13 cellular contexts compared by ENCODE assay signal in the genomic region with DNA sequence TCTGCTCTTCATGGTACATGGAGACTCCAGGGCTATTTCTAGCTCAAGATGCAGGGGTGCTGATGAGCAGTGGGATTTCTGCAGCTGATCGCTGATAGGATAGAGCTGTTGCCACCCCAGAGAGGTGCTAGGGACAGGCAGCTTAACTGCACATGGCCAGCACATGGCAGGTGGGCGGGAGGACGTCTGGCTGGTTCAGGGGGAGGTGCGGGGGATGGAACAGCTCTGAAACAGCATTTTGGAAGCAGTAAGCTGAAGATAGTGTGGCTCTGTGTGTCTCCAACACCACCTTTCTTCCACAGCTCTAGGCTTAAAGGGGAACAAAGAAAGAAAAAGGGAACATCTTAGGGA.
DNase-seq lines count a peak whose midpoint lies in the region; FAIRE-seq and TF ChIP-seq lines count a peak whose summit lies in the region.
"Had no signal": no experiment of that assay in that cellular context is flagged by ENCODE, and none has a peak within 500 bp of the region (broad histone marks: within the 10 kb centered on the region; RNA-seq: fewer than 3 reads in every experiment).

No MANE protein-coding gene starts in this region.

- H2BK15ac ChIP-seq in mesendoderm (replicated peaks; ENCODE audit: low read depth) = no peak overlapping the region

- no peaks in the 10 kb centered on the region for H4K20me1 ChIP-seq in PC-9 (ENCODE audit: insufficient read depth)

- no peaks in the 10 kb centered on the region for H3K9me3 ChIP-seq in PC-9 (ENCODE audit: insufficient read depth, low read depth)
- H3K9me3 ChIP-seq: adrenal gland, Peyer's patch, right atrium auricular region, tibial artery had no signal

- no TSS peak for BruUV-seq in PC-9 (replicated peaks; lab: Mats Ljungman, UMichigan)

- no peak overlapping the region for H3K9ac ChIP-seq in mesendoderm (ENCODE audit: low read length)

- H3K27me3 ChIP-seq in mesendoderm (ENCODE audit: insufficient read depth, low read length, poor library complexity) (no peaks in the 10 kb centered on the region), PC-9 (ENCODE audit: insufficient read depth, low read depth) (no peaks in the 10 kb centered on the region)
- H3K27me3 ChIP-seq: adrenal gland, Peyer's patch, right atrium auricular region, tibial artery had no signal

- no peak overlapping the region for H2AK5ac ChIP-seq in mesendoderm (ENCODE audit: low read length)

- H3K36me3 ChIP-seq in mesendoderm (ENCODE audit: control insufficient read depth, insufficient read depth, low read length) (no peaks in the 10 kb centered on the region), PC-9 (ENCODE audit: low read depth) (no peaks in the 10 kb centered on the region)
- H3K36me3 ChIP-seq: adrenal gland, Peyer's patch, right atrium auricular region, tibial artery had no signal

- DNase-seq in CD1c-positive myeloid dendritic cell (ENCODE audit: extremely low spot score) (peak; percentile 14), GM18507 (ENCODE audit: extremely low spot score, insufficient read length, low read depth) (no peak), mesendoderm (peak; percentile 33), NCI-H2107 (lab: John Stamatoyannopoulos, UW) (no peak), PC-9 (no peak)
- DNase-seq in activated CD4-positive, alpha-beta T cell treated with anti-CD3 and anti-CD28 coated beads, Interleukin-2, amount 50 U/mL, for 4 hours = peak; percentile 14 to 29
- DNase-seq in activated naive CD4-positive, alpha-beta T cell treated with anti-CD3 and anti-CD28 coated beads, Interleukin-2, amount 50 U/mL, for 16 hours = no peak
- DNase-seq: CD4-positive, alpha-beta memory T cell; Peyer's patch; tibial artery had no signal

- H3K4me3 ChIP-seq in mesendoderm (ENCODE audit: low read length) (no peak overlapping the region), PC-9 (no peak overlapping the region)
- H3K4me3 ChIP-seq: adrenal gland, Peyer's patch, right atrium auricular region, tibial artery had no signal

- no peak overlapping the region for H2BK120ac ChIP-seq in mesendoderm (ENCODE audit: low read depth, low read length)

- no peak overlapping the region for H3K18ac ChIP-seq in mesendoderm (ENCODE audit: low read length)

- H3K4ac ChIP-seq in mesendoderm (ENCODE audit: low read depth, low read length) = no peak overlapping the region

- intact Hi-C loops in PC-9 (cut with micrococcal nuclease; ENCODE audit: unreplicated experiment) = no loop called here

- peak; percentile 12 for FAIRE-seq in GM18507 (lab: Jason Lieb, UNC)

- CTCF ChIA-PET in PC-9 (lab: Charles Lee) = no interaction called here

- H2AFZ ChIP-seq in PC-9 = no peak overlapping the region

- no peak for TF ChIP-seq CTCF in PC-9 (conservative IDR thresholded peaks at IDR 0.05)

- H3K4me1 ChIP-seq in mesendoderm (ENCODE audit: control insufficient read depth, low read depth, low read length) (no peaks in the 10 kb centered on the region), PC-9 (replicated peaks; ENCODE audit: insufficient read depth) (peaks cover 10% of the 10 kb centered on the region)
- H3K4me1 ChIP-seq: adrenal gland, Peyer's patch, right atrium auricular region had no signal

- no peaks in the 10 kb centered on the region for H3K79me1 ChIP-seq in mesendoderm (ENCODE audit: low read length)

- H3K4me2 ChIP-seq in mesendoderm (ENCODE audit: low read length) (no peak overlapping the region), PC-9 (no peak overlapping the region)

- no peak overlapping the region for H4K8ac ChIP-seq in mesendoderm (ENCODE audit: low read depth, low read length)

- H4K5ac ChIP-seq in mesendoderm (ENCODE audit: low read length) = no peak overlapping the region

- H3K9me2 ChIP-seq in PC-9 (ENCODE audit: insufficient read depth) = no peaks in the 10 kb centered on the region

- H3K27ac ChIP-seq in mesendoderm (ENCODE audit: low read depth, low read length) (no peak overlapping the region), PC-9 (no peak overlapping the region)
- H3K27ac ChIP-seq: adrenal gland, HL-60, Peyer's patch, right atrium auricular region, tibial artery had no signal

- H3K56ac ChIP-seq in mesendoderm (ENCODE audit: low read length) = no peak overlapping the region

- POLR2A ChIA-PET in PC-9 (lab: Charles Lee; ENCODE audit: unreplicated experiment) = interaction anchor here (0.6 kb wide), 1 partner anchor 222 kb away, joined by 3 read pairs; no protein-coding TSS in a partner anchor

- H3F3A ChIP-seq in PC-9 (ENCODE audit: insufficient read depth, low read depth) = 0 out of 2 replicates have a peak, but pooled peaks cover 4% of the 10 kb centered on the region

- WGBS in mesendoderm (ENCODE audit: extremely low coverage, insufficient coverage, low lambda C conversion rate) = no CpG with 5 or more reads among the region's 4 CpGs

- H3K79me2 ChIP-seq in mesendoderm (ENCODE audit: control insufficient read depth, insufficient read depth, low read length) = no peaks in the 10 kb centered on the region
- H3K79me2 ChIP-seq in PC-9 (ENCODE audit: low read depth) = no peaks in the 10 kb centered on the region

- no peak overlapping the region for H3K23ac ChIP-seq in mesendoderm (ENCODE audit: low read length)

- no peak overlapping the region for H2BK5ac ChIP-seq in mesendoderm (ENCODE audit: low read length)

Comparison
In these comparisons a context has a peak if more than half of its experiments do, and no peak if none do; other contexts are left out.
1. DNase-seq: peak in CD1c-positive myeloid dendritic cell (single experiment), activated CD4-positive, alpha-beta T cell treated with anti-CD3 and anti-CD28 coated beads, Interleukin-2, amount 50 U/mL, for 4 hours (2 of 2) and mesendoderm (single experiment); none in GM18507 (single experiment), NCI-H2107 (single experiment), PC-9 (0 of 2) and activated naive CD4-positive, alpha-beta T cell treated with anti-CD3 and anti-CD28 coated beads, Interleukin-2, amount 50 U/mL, for 16 hours (single experiment).